9 cellular contexts compared by ENCODE assay signal in genomic region chr20:57619053-57619831, GRCh38. TPM values are rescaled to one million over a fixed set of nuclear protein-coding genes. Genes with fewer than 3 reads are reported as not detected.
DNase-seq lines count a peak whose midpoint lies in the region; ATAC-seq, FAIRE-seq and TF ChIP-seq lines count a peak whose summit lies in the region.
"Had no signal": no experiment of that assay in that cellular context is flagged by ENCODE, and none has a peak within 500 bp of the region (broad histone marks: within the 10 kb centered on the region; RNA-seq: fewer than 3 reads in every experiment).

No MANE protein-coding gene starts in this region.

- H3K9ac ChIP-seq in neuronal stem cell (ENCODE audit: low read depth, low read length, poor library complexity) (no peak overlapping the region), neural progenitor cell (no peak overlapping the region)

- no peak overlapping the region for H4K91ac ChIP-seq in neuronal stem cell (ENCODE audit: low read depth, low read length, poor library complexity)

- H3K27ac ChIP-seq in neuronal stem cell (replicated peaks; ENCODE audit: low read length) = no peak overlapping the region
- no peak overlapping the region for H3K27ac ChIP-seq in neural progenitor cell

- H2BK5ac ChIP-seq in neuronal stem cell (ENCODE audit: low read length) = no peak overlapping the region

- no peak overlapping the region for H2BK12ac ChIP-seq in neuronal stem cell (ENCODE audit: low read length)

- peaks cover 0 to 2% of the 10 kb centered on the region in 2 donors for H3K9me3 ChIP-seq in neuronal stem cell (replicated peaks in 1 of 2; ENCODE audit: control insufficient read depth in 2 of 2, insufficient read depth in 1 of 2, low read depth in 1 of 2, low read length in 2 of 2)
- H3K9me3 ChIP-seq in neural progenitor cell (ENCODE audit: low read depth) = no peaks in the 10 kb centered on the region

- H3K36me3 Mint-ChIP-seq in neural progenitor cell = no peaks in the 10 kb centered on the region

- H4K8ac ChIP-seq in neuronal stem cell (ENCODE audit: low read depth, low read length) = no peak overlapping the region

- ATAC-seq in GM19023 (IDR thresholded peaks at IDR 0.05; ENCODE audit: unreplicated experiment) (peak; percentile 60), HG02981 (IDR thresholded peaks at IDR 0.05; ENCODE audit: unreplicated experiment) (peak; percentile 50)

- H3K23ac ChIP-seq in neuronal stem cell (ENCODE audit: low read depth, low read length, poor library complexity) = no peak overlapping the region

- no peak overlapping the region for H2BK15ac ChIP-seq in neuronal stem cell (ENCODE audit: low read length)

- DNase-seq in SIG-M5 (lab: John Stamatoyannopoulos, UW) = peak; percentile 36
- peak; percentile 54 for DNase-seq in activated naive CD8-positive, alpha-beta T cell treated with anti-CD3 and anti-CD28 coated beads, Interleukin-2, amount 50 U/mL, for 16 hours (ENCODE audit: low read depth, low spot score)
- peak; percentile 44 to 70 (median 60) for DNase-seq in stimulated activated CD4-positive, alpha-beta T cell treated with anti-CD3 and anti-CD28 coated beads, Interleukin-12 subunit alpha, Interleukin-12 subunit beta, amount 100 ng/mL, for 48 hours (ENCODE audit: low read depth in 2 of 3, low spot score in 1 of 3)
- DNase-seq in neuronal stem cell (ENCODE audit: low spot score) = no peak
- DNase-seq in neural progenitor cell (ENCODE audit: low spot score) = no peak
- DNase-seq in urothelium cell line (ENCODE audit: low spot score) = no peak

- peaks cover 5% of the 10 kb centered on the region for H3K4me1 Mint-ChIP-seq in neural progenitor cell

- H3F3A ChIP-seq in neural progenitor cell (ENCODE audit: low read depth) = no peaks in the 10 kb centered on the region

- H3K27me3 ChIP-seq in neuronal stem cell (ENCODE audit: control insufficient read depth in 3 of 3, insufficient read depth in 3 of 3, low read depth in 1 of 3, low read length in 3 of 3) (peaks cover 0 to 25% (median 2%) of the 10 kb centered on the region in 3 experiments), neural progenitor cell (no peaks in the 10 kb centered on the region)

- no peak overlapping the region for H3K14ac ChIP-seq in neuronal stem cell (ENCODE audit: low read length)

- no peak overlapping the region for H2AK5ac ChIP-seq in neuronal stem cell (ENCODE audit: low read depth, low read length)

- no peak overlapping the region for H3K27ac Mint-ChIP-seq in neural progenitor cell

- peaks cover 0 to 1% of the 10 kb centered on the region in 2 donors for H3K4me1 ChIP-seq in neuronal stem cell (ENCODE audit: control insufficient read depth in 2 of 2, insufficient read depth in 1 of 2, low read depth in 1 of 2, low read length in 2 of 2)
- no peaks in the 10 kb centered on the region for H3K4me1 ChIP-seq in neural progenitor cell

- H3K27me3 Mint-ChIP-seq in neural progenitor cell (ENCODE audit: insufficient read depth, low read depth) = peaks cover 9% of the 10 kb centered on the region

- H3K18ac ChIP-seq in neuronal stem cell (ENCODE audit: low read length) = no peak overlapping the region

- peaks cover 2% of the 10 kb centered on the region for H3K9me3 Mint-ChIP-seq in neural progenitor cell

- H4K20me1 ChIP-seq in neural progenitor cell (ENCODE audit: low read depth) = no peaks in the 10 kb centered on the region

- H3K4me2 ChIP-seq in neuronal stem cell (ENCODE audit: insufficient read depth, low read length, poor library complexity, severe bottlenecking) = no peak overlapping the region
- no peak overlapping the region for H3K4me2 ChIP-seq in neural progenitor cell

- no peak for FAIRE-seq in urothelium cell line (lab: Jason Lieb, UNC)

- H3K79me1 ChIP-seq in neuronal stem cell (ENCODE audit: low read depth, low read length) = no peaks in the 10 kb centered on the region

- no peak overlapping the region for H2BK120ac ChIP-seq in neuronal stem cell (ENCODE audit: low read depth, low read length)

- no peak overlapping the region for H2AFZ ChIP-seq in neuronal stem cell (ENCODE audit: low read length)
- H2AFZ ChIP-seq in neural progenitor cell (replicated peaks) = no peak overlapping the region

- H3K79me2 ChIP-seq in neural progenitor cell (ENCODE audit: low read depth) = no peaks in the 10 kb centered on the region

- no peak for TF ChIP-seq CTCF in neural progenitor cell (IDR thresholded peaks at IDR 0.05)

- no peak overlapping the region for H3K4ac ChIP-seq in neuronal stem cell (ENCODE audit: low read length)

- H3K36me3 ChIP-seq in neuronal stem cell (replicated peaks in 1 of 2; ENCODE audit: control insufficient read depth in 2 of 2, insufficient read depth in 2 of 2, low read length in 2 of 2) (no peaks in the 10 kb centered on the region), neural progenitor cell (no peaks in the 10 kb centered on the region)

- WGBS in neuronal stem cell (ENCODE audit: extremely low coverage in 2 of 2, insufficient read length in 2 of 2, insufficient replicate concordance in 1 of 2), 2 donors = no CpG with 5 or more reads among the region's 19 CpGs

- no peak overlapping the region for H3K4me3 ChIP-seq in neuronal stem cell (ENCODE audit: low read length in 2 of 2)
- H3K4me3 ChIP-seq in neural progenitor cell = no peak overlapping the region

- no peak overlapping the region for H3K4me3 Mint-ChIP-seq in neural progenitor cell

RNA-seq across cellular contexts. Expression of gene ZBP1, which starts 1.0 kb away (rescaled TPM):
- polyA plus RNA-seq in neuronal stem cell (2013, experiment 1 of 2) = not detected
- not detected for polyA plus RNA-seq in neuronal stem cell (2013, experiment 2 of 2)
- not detected in 2 replicates for total RNA-seq in neural progenitor cell (ENCODE audit: low replicate concordance)
- total RNA-seq: SK-MEL-5 had no signal

RNA-seq across cellular contexts. Expression of gene PCK1, which starts 58.3 kb away (rescaled TPM):
- not detected for polyA plus RNA-seq in neuronal stem cell (2013, experiment 1 of 2)
- not detected for polyA plus RNA-seq in neuronal stem cell (2013, experiment 2 of 2)
- total RNA-seq in neural progenitor cell (ENCODE audit: low replicate concordance) = not detected in 2 replicates

Comparison
In these comparisons a context has a peak if more than half of its experiments do, and no peak if none do; other contexts are left out.
1. DNase-seq: peak in SIG-M5 (single experiment), activated naive CD8-positive, alpha-beta T cell treated with anti-CD3 and anti-CD28 coated beads, Interleukin-2, amount 50 U/mL, for 16 hours (single experiment) and stimulated activated CD4-positive, alpha-beta T cell treated with anti-CD3 and anti-CD28 coated beads, Interleukin-12 subunit alpha, Interleukin-12 subunit beta, amount 100 ng/mL, for 48 hours (3 of 3); none in neuronal stem cell (single experiment), neural progenitor cell (single experiment) and urothelium cell line (single experiment).